Comparison of ENCODE assay signal across 8 cellular contexts in genomic region chr6:149129401-149130077, GRCh38.
DNase-seq lines count a peak whose midpoint lies in the region; ATAC-seq and TF ChIP-seq lines count a peak whose summit lies in the region.

No MANE protein-coding gene starts in this region.

- H3K36me3 Mint-ChIP-seq in immature natural killer cell = no peaks in the 10 kb centered on the region

- H3K4me1 Mint-ChIP-seq in immature natural killer cell = peaks cover 5 to 11% of the 10 kb centered on the region in 2 donors

- POLR2A ChIA-PET in PC-9 (lab: Charles Lee; ENCODE audit: unreplicated experiment) = interaction anchor here (0.6 kb wide), 1 partner anchor 315 kb away, joined by 4 read pairs; no protein-coding TSS in a partner anchor

- peak overlapping the region in 1 of 6 donors; percentile 27 for H3K27ac Mint-ChIP-seq in immature natural killer cell

- no peaks in the 10 kb centered on the region for H3K27me3 ChIP-seq in PC-9 (ENCODE audit: insufficient read depth, low read depth)
- no peaks in the 10 kb centered on the region for H3K27me3 ChIP-seq in H7 (ENCODE audit: control insufficient read depth, insufficient read depth, low read length)

- H3K9me3 Mint-ChIP-seq in immature natural killer cell = no peaks in the 10 kb centered on the region

- H3K27ac ChIP-seq in PC-9 = no peak overlapping the region; the same call in 1 of the 2 replicates

- H3K4me3 ChIP-seq in PC-9 = no peak overlapping the region
- H3K4me3 ChIP-seq in H7 (ENCODE audit: insufficient read depth, low read depth, low read length) = no peak overlapping the region

- H3K9me2 ChIP-seq in PC-9 (ENCODE audit: insufficient read depth) = no peaks in the 10 kb centered on the region

- CTCF ChIA-PET in PC-9 (lab: Charles Lee) = no interaction called here

- H2AFZ ChIP-seq in PC-9 = no peak overlapping the region

- H3K9me3 ChIP-seq in PC-9 (ENCODE audit: insufficient read depth, low read depth) = no peaks in the 10 kb centered on the region; the same call in 1 of the 2 replicates

- no TSS peak for BruUV-seq in PC-9 (replicated peaks; lab: Mats Ljungman, UMichigan)

- H3K4me1 ChIP-seq in PC-9 (replicated peaks; ENCODE audit: insufficient read depth) = peaks cover 39% of the 10 kb centered on the region

- peaks cover 7% of the 10 kb centered on the region; the same call in 1 of the 2 replicates for H3F3A ChIP-seq in PC-9 (ENCODE audit: insufficient read depth, low read depth)

- intact Hi-C loops in PC-9 (cut with micrococcal nuclease; ENCODE audit: unreplicated experiment) = no loop called here

- H3K79me2 ChIP-seq in PC-9 (ENCODE audit: low read depth) = no peaks in the 10 kb centered on the region

- H3K36me3 ChIP-seq in PC-9 (ENCODE audit: low read depth) = no peaks in the 10 kb centered on the region
- H3K36me3 ChIP-seq in H7 (replicated peaks; ENCODE audit: control insufficient read depth, insufficient read depth, low read length) = no peaks in the 10 kb centered on the region

- peak; percentile 78 for ATAC-seq in GM19351 (IDR thresholded peaks at IDR 0.05; ENCODE audit: unreplicated experiment)
- ATAC-seq in esophagus mucosa = peak; percentile 79

- no peak overlapping the region for H3K4me3 Mint-ChIP-seq in immature natural killer cell

- no peak overlapping the region for H3K4me2 ChIP-seq in PC-9

- DNase-seq in A172 (ENCODE audit: low spot score) = peak; percentile 12
- peak; percentile 23 to 43 for DNase-seq in PC-9
- DNase-seq in immature natural killer cell = no peak
- no peak for DNase-seq in DMS79 (lab: John Stamatoyannopoulos, UW)
- DNase-seq in H7 = no peak
- DNase-seq in iPS-NIHi11 (ENCODE audit: low spot score) = no peak

- TF ChIP-seq CTCF in PC-9 (conservative IDR thresholded peaks at IDR 0.05) = no peak

- H4K20me1 ChIP-seq in PC-9 (ENCODE audit: insufficient read depth) = no peaks in the 10 kb centered on the region

- H3K27me3 Mint-ChIP-seq in immature natural killer cell (ENCODE audit: low read depth in 3 of 3) = peaks cover 0 to 2% (median 1%) of the 10 kb centered on the region in 3 donors

Comparison
In these comparisons a context has a peak if more than half of its experiments do, and no peak if none do; other contexts are left out.
1. DNase-seq: peak in A172 (single experiment) and PC-9 (2 of 2); none in immature natural killer cell (0 of 3), DMS79 (single experiment), H7 (single experiment) and iPS-NIHi11 (single experiment).